ENCODE assay signal across 18 cellular contexts in the genomic region with DNA sequence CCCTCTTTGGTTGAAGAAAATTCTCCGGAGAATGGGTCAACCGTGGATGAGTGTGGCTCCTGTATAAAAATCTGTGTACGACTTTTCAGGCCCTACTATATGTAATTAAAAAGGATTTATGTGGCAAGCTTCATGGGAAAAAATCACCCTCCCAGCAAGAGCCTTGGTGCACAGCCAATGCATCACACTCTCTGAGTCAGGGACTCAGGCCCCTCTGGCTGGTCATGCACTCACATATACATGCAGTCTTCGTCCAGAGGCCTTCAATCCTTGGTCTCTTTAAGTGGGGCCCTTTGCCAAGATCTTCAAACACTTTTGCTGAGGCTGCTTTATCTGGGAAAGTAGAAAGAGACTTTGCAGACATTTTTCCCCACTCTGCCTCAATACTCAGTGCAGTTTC.
"Had no signal": no experiment of that assay in that cellular context is flagged by ENCODE, and none has a peak within 500 bp of the region (broad histone marks: within the 10 kb centered on the region; RNA-seq: fewer than 3 reads in every experiment).

No MANE protein-coding gene starts in this region.

- H3K27ac ChIP-seq: ascending aorta, epithelial cell of prostate, gastroesophageal sphincter, heart left ventricle, left lung, sigmoid colon, thoracic aorta had no signal

- H3K4me3 ChIP-seq: ascending aorta, gastroesophageal sphincter, heart left ventricle, left lung, sigmoid colon, thoracic aorta had no signal

- ATAC-seq: activated naive CD4-positive, alpha-beta T cell treated with anti-CD3 and anti-CD28 coated beads, Interleukin-2, amount 50 U/mL, for 72 hours; gastroesophageal sphincter; heart left ventricle; left lung; WTC11 had no signal

- H3K27me3 Mint-ChIP-seq: type B pancreatic cell had no signal

- H3K36me3 Mint-ChIP-seq: activated naive CD4-positive, alpha-beta T cell treated with anti-CD3 and anti-CD28 coated beads, Interleukin-2, amount 50 U/mL, for 72 hours; type B pancreatic cell had no signal

- H3K27ac Mint-ChIP-seq: activated naive CD4-positive, alpha-beta T cell treated with anti-CD3 and anti-CD28 coated beads, Interleukin-2, amount 50 U/mL, for 72 hours; type B pancreatic cell; WTC11 had no signal

- H3K4me1 ChIP-seq: ascending aorta, gastroesophageal sphincter, heart left ventricle, left lung, sigmoid colon had no signal

- H3K4me3 Mint-ChIP-seq: type B pancreatic cell, WTC11 had no signal

- H3K9me3 ChIP-seq: ascending aorta, gastroesophageal sphincter, sigmoid colon, thoracic aorta had no signal

- H3K4me1 Mint-ChIP-seq: WTC11 had no signal

- H3K27me3 ChIP-seq: ascending aorta, gastroesophageal sphincter, heart left ventricle, left lung, sigmoid colon had no signal

- DNase-seq: activated gamma-delta T cell treated with Interleukin-2 at 50 U/mL for 16 hours; activated T-cell treated with anti-CD3 and anti-CD28 coated beads, Interleukin-2, amount 50 U/mL, for 1 hour; caudate nucleus; heart left ventricle; left lung; occipital lobe; posterior cingulate gyrus; sigmoid colon; stimulated activated CD4-positive, alpha-beta T cell treated with anti-CD3 and anti-CD28 coated beads, Interleukin-2, amount 100 ng/mL, for 48 hours; stimulated activated naive CD4-positive, alpha-beta T cell treated with Interleukin-2 at 50 U/mL for 16 hours; T-helper 9 cell had no signal

- H3K36me3 ChIP-seq: ascending aorta, gastroesophageal sphincter, heart left ventricle, left lung, sigmoid colon, thoracic aorta had no signal

- H3K9me3 Mint-ChIP-seq: type B pancreatic cell had no signal
